ENCODE assay signal across 8 cellular contexts in genomic region chr11:107799245-107799859, GRCh38. TPM values are rescaled to one million over a fixed set of nuclear protein-coding genes. Genes with fewer than 3 reads are reported as not detected.
DNase-seq lines count a peak whose midpoint lies in the region; ATAC-seq and TF ChIP-seq lines count a peak whose summit lies in the region.

No MANE protein-coding gene starts in this region.

- H3K4me3 ChIP-seq in retinal pigment epithelial cell (ENCODE audit: low read length) = no peak overlapping the region

- ATAC-seq in GM21619 (IDR thresholded peaks at IDR 0.05; ENCODE audit: unreplicated experiment) = peak; percentile 85
- peak; percentile 94 for ATAC-seq in SK-N-SH treated with all-trans-retinoic acid at 6 μM for 48 hours
- peak; percentile 61 to 72 for ATAC-seq in left cardiac atrium
- ATAC-seq in HG02763 (IDR thresholded peaks at IDR 0.05; ENCODE audit: unreplicated experiment) = no peak

- TF ChIP-seq CTCF in retinal pigment epithelial cell (conservative IDR thresholded peaks at IDR 0.05; ENCODE audit: low read depth, low read length) = peak; percentile 98

- intact Hi-C loops in left cardiac atrium (cut with DNase I) = no loop called here

- DNase-seq in GDM1 (lab: John Stamatoyannopoulos, UW) = peak; percentile 9
- DNase-seq in Kasumi-1 (lab: John Stamatoyannopoulos, UW) = peak; percentile 65 to 76
- peak; percentile 22 for DNase-seq in activated naive CD8-positive, alpha-beta T cell treated with anti-CD3 and anti-CD28 coated beads, Interleukin-2, amount 50 U/mL, for 16 hours (ENCODE audit: low read depth, low spot score)
- DNase-seq in left cardiac atrium = peak; percentile 69
- DNase-seq in retinal pigment epithelial cell (ENCODE audit: low read depth) = no peak

TF ChIP-seq in SK-N-SH treated with all-trans-retinoic acid at 6 μM for 48 hours, 23 proteins besides CTCF, POLR2A, EP300 and RAD21:
- TF ChIP-seq SNAI2 (CRISPR knock-in tag; IDR thresholded peaks at IDR 0.05) = no peak
- TF ChIP-seq GLIS3 (CRISPR knock-in tag; IDR thresholded peaks at IDR 0.05) = no peak
- no peak for TF ChIP-seq ZFP30 (CRISPR knock-in tag; IDR thresholded peaks at IDR 0.05)
- no peak for TF ChIP-seq CREB5 (CRISPR knock-in tag; IDR thresholded peaks at IDR 0.05; ENCODE audit: low read depth)

RNA-seq across cellular contexts. Expression of gene SLC35F2, which starts 59.2 kb away (rescaled TPM):
- total RNA-seq in left cardiac atrium = 1 to 10 TPM; 2.1 to 5.3 TPM
